ENCODE assay signal across 1 cellular context in genomic region chr1:3585940-3586568, GRCh38.
TF ChIP-seq lines count a peak whose summit lies in the region.

No MANE protein-coding gene starts in this region.

TF ChIP-seq in IMR-90, 13 proteins besides CTCF, POLR2A, EP300 and RAD21:
- TF ChIP-seq MXI1 (IDR thresholded peaks at IDR 0.05; ENCODE audit: borderline replicate concordance, low read depth, low read length) (no peak), MAFK (IDR thresholded peaks at IDR 0.05; ENCODE audit: low read depth, low read length) (no peak), SMC3 (IDR thresholded peaks at IDR 0.05; ENCODE audit: low read depth, low read length) (no peak), ELK1 (IDR thresholded peaks at IDR 0.05; ENCODE audit: borderline replicate concordance, low read depth, low read length) (no peak)
